Comparison of ENCODE assay signal across 1 cellular context in genomic region chr12:121839106-121839992, GRCh38.
TF ChIP-seq lines count a peak whose summit lies in the region.

No MANE protein-coding gene starts in this region.

TF ChIP-seq in K562, 482 proteins besides CTCF, POLR2A, EP300 and RAD21 (continued from another document and continues in another):
- TF ChIP-seq, protein P1, sequence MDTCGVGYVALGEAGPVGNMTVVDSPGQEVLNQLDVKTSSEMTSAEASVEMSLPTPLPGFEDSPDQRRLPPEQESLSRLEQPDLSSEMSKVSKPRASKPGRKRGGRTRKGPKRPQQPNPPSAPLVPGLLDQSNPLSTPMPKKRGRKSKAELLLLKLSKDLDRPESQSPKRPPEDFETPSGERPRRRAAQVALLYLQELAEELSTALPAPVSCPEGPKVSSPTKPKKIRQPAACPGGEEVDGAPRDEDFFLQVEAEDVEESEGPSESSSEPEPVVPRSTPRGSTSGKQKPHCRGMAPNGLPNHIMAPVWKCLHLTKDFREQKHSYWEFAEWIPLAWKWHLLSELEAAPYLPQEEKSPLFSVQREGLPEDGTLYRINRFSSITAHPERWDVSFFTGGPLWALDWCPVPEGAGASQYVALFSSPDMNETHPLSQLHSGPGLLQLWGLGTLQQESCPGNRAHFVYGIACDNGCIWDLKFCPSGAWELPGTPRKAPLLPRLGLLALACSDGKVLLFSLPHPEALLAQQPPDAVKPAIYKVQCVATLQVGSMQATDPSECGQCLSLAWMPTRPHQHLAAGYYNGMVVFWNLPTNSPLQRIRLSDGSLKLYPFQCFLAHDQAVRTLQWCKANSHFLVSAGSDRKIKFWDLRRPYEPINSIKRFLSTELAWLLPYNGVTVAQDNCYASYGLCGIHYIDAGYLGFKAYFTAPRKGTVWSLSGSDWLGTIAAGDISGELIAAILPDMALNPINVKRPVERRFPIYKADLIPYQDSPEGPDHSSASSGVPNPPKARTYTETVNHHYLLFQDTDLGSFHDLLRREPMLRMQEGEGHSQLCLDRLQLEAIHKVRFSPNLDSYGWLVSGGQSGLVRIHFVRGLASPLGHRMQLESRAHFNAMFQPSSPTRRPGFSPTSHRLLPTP (IDR thresholded peaks at IDR 0.05; ENCODE audit: borderline replicate concordance, extremely low read depth, insufficient read length), result peak; percentile 66
- TF ChIP-seq CTCFL (IDR thresholded peaks at IDR 0.05; ENCODE audit: borderline replicate concordance, insufficient read depth, low read depth, low read length, poor library complexity, severe bottlenecking) (peak; percentile 2), ZNF41 (CRISPR knock-in tag; conservative IDR thresholded peaks at IDR 0.05) (no peak), KLF16 (IDR thresholded peaks at IDR 0.05) (no peak), XRCC4 (IDR thresholded peaks at IDR 0.05; ENCODE audit: extremely low read depth, insufficient read depth, insufficient read length) (no peak), HDAC3 (IDR thresholded peaks at IDR 0.05; ENCODE audit: borderline replicate concordance, partially characterized antibody) (no peak), ETV6 (IDR thresholded peaks at IDR 0.05; ENCODE audit: borderline replicate concordance in 1 of 2, low read depth in 2 of 2, low read length in 1 of 2) (no peak), ETV6 (CRISPR knock-in tag; IDR thresholded peaks at IDR 0.05; ENCODE audit: borderline replicate concordance) (no peak), ADNP (tag; IDR thresholded peaks at IDR 0.05) (peak; percentile 68; the same call in 1 of the 2 replicates), TAF7 (tag; IDR thresholded peaks at IDR 0.05) (no peak), CEBPB (tag; IDR thresholded peaks at IDR 0.05) (no peak), FOXP1 (CRISPR knock-in tag; IDR thresholded peaks at IDR 0.05) (peak; percentile 53; the same call in 1 of the 2 replicates), MBD2 (IDR thresholded peaks at IDR 0.05; ENCODE audit: borderline replicate concordance, low read depth) (peak; percentile 48; the same call in 1 of the 2 replicates), ZKSCAN8 (CRISPR knock-in tag; IDR thresholded peaks at IDR 0.05) (0 out of 2 replicates have a peak, but pooled peaks have one; percentile 13), HDAC1 (IDR thresholded peaks at IDR 0.05) (peak in 1 of 2 experiments; percentile 54; a peak in 2 of 4 replicates), GABPB2 (CRISPR knock-in tag; conservative IDR thresholded peaks at IDR 0.05) (no peak), MTF1 (CRISPR knock-in tag; IDR thresholded peaks at IDR 0.05; ENCODE audit: borderline replicate concordance) (no peak), CC2D1A (IDR thresholded peaks at IDR 0.05) (no peak), GATA2 (CRISPR knock-in tag; IDR thresholded peaks at IDR 0.05) (no peak), NR2F6 (CRISPR knock-in tag; IDR thresholded peaks at IDR 0.05) (no peak), NFIC (IDR thresholded peaks at IDR 0.05) (peak; percentile 85), ZEB2 (IDR thresholded peaks at IDR 0.05) (0 out of 2 replicates have a peak, but pooled peaks have one; percentile 21), PHB (CRISPR knock-in tag; IDR thresholded peaks at IDR 0.05) (no peak), ZNF316 (IDR thresholded peaks at IDR 0.05) (no peak), ZNF583 (CRISPR knock-in tag; IDR thresholded peaks at IDR 0.05) (no peak), TGIF2 (CRISPR knock-in tag; IDR thresholded peaks at IDR 0.05) (no peak), ZNF217 (CRISPR knock-in tag; IDR thresholded peaks at IDR 0.05) (no peak), PTBP1 (IDR thresholded peaks at IDR 0.05; ENCODE audit: low read depth, low read length) (no peak), CSDE1 (IDR thresholded peaks at IDR 0.05) (no peak), ZBTB9 (CRISPR knock-in tag; IDR thresholded peaks at IDR 0.05) (peak; percentile 86), ATF6 (CRISPR knock-in tag; IDR thresholded peaks at IDR 0.05) (no peak), EP400 (IDR thresholded peaks at IDR 0.05) (peak; percentile 75)
- TF ChIP-seq, protein P2, sequence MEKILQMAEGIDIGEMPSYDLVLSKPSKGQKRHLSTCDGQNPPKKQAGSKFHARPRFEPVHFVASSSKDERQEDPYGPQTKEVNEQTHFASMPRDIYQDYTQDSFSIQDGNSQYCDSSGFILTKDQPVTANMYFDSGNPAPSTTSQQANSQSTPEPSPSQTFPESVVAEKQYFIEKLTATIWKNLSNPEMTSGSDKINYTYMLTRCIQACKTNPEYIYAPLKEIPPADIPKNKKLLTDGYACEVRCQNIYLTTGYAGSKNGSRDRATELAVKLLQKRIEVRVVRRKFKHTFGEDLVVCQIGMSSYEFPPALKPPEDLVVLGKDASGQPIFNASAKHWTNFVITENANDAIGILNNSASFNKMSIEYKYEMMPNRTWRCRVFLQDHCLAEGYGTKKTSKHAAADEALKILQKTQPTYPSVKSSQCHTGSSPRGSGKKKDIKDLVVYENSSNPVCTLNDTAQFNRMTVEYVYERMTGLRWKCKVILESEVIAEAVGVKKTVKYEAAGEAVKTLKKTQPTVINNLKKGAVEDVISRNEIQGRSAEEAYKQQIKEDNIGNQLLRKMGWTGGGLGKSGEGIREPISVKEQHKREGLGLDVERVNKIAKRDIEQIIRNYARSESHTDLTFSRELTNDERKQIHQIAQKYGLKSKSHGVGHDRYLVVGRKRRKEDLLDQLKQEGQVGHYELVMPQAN (IDR thresholded peaks at IDR 0.05; ENCODE audit: borderline replicate concordance), result peak; percentile 54; the same call in 1 of the 2 replicates
- TF ChIP-seq, protein P3, sequence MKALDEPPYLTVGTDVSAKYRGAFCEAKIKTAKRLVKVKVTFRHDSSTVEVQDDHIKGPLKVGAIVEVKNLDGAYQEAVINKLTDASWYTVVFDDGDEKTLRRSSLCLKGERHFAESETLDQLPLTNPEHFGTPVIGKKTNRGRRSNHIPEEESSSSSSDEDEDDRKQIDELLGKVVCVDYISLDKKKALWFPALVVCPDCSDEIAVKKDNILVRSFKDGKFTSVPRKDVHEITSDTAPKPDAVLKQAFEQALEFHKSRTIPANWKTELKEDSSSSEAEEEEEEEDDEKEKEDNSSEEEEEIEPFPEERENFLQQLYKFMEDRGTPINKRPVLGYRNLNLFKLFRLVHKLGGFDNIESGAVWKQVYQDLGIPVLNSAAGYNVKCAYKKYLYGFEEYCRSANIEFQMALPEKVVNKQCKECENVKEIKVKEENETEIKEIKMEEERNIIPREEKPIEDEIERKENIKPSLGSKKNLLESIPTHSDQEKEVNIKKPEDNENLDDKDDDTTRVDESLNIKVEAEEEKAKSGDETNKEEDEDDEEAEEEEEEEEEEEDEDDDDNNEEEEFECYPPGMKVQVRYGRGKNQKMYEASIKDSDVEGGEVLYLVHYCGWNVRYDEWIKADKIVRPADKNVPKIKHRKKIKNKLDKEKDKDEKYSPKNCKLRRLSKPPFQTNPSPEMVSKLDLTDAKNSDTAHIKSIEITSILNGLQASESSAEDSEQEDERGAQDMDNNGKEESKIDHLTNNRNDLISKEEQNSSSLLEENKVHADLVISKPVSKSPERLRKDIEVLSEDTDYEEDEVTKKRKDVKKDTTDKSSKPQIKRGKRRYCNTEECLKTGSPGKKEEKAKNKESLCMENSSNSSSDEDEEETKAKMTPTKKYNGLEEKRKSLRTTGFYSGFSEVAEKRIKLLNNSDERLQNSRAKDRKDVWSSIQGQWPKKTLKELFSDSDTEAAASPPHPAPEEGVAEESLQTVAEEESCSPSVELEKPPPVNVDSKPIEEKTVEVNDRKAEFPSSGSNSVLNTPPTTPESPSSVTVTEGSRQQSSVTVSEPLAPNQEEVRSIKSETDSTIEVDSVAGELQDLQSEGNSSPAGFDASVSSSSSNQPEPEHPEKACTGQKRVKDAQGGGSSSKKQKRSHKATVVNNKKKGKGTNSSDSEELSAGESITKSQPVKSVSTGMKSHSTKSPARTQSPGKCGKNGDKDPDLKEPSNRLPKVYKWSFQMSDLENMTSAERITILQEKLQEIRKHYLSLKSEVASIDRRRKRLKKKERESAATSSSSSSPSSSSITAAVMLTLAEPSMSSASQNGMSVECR (CRISPR knock-in tag; IDR thresholded peaks at IDR 0.05), result peak; percentile 83
